In the genomic region with DNA sequence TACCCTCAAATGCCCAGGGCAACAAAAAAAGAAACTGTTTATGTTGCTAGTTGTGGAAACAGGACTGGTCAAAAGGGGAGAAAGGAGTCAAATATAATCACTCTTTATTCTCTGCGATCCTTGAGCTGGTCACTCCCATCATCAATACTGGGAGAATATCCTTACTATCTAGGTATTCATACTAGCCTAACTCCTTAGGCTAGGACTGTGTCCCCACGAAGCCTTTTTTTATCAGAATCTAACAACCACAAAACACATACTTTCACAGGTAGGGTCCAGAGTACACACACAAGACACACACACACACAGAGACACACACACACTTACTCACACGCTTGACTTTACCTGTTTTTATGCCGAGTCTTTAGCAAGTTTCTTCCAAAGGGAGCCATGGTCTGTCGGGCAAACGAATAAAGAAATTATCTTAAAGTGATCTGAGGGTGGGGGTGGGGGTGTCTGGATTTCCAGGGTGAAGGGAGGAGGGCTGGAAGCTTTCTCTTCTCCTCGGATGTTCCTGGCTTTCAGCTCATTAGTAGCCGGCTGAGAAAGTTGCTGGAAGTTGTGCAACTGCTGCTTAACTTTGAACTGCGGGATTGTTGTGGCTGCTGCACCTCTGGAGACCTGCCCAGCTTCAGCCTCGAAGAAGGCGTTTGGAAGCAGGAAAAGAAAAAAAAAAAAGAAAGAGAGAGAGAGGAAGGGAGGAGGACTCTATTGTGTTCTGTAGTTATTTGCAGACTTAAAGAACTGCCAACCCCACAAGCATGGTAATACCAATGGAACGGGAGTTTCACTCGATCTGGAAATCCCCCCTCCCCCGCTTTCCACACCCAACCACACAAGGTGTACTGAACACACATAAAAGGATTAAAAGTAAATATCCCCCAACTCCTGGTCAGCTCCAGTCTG, we compare ENCODE assay signal across 8 cellular contexts. TPM values are rescaled to one million over a fixed set of nuclear protein-coding genes. Genes with fewer than 3 reads are reported as not detected.
DNase-seq lines count a peak whose midpoint lies in the region; ATAC-seq and TF ChIP-seq lines count a peak whose summit lies in the region.

A gene (minus strand): TSS at position 600 of the 906 bp plus-strand sequence. CDS start 208 bp downstream, at position 392.

- H3K9me3 ChIP-seq in AG04450 (ENCODE audit: control insufficient read depth, insufficient read depth, low read length), result no peaks in the 10 kb centered on the region
- no peaks in the 10 kb centered on the region for H3K9me3 ChIP-seq in MG63
- no peaks in the 10 kb centered on the region for H3K9me3 ChIP-seq in mucosa of stomach (ENCODE audit: control insufficient read depth, low read length)

- H3K4me3 ChIP-seq in AG04450 (ENCODE audit: low read depth, low read length), result peak within 1 kb of the TSS; percentile 46
- H3K4me3 ChIP-seq in MG63, result peak within 1 kb of the TSS; percentile 45
- peak within 1 kb of the TSS; percentile 73 for H3K4me3 ChIP-seq in epithelial cell of proximal tubule (ENCODE audit: low read depth, low read length)
- peak within 1 kb of the TSS; percentile 48 for H3K4me3 ChIP-seq in mucosa of stomach (ENCODE audit: low read length)

- no peak within 1 kb of the TSS for H3K27ac Mint-ChIP-seq in effector memory CD8-positive, alpha-beta T cell

- no peaks in the 10 kb centered on the region for H3K36me3 ChIP-seq in MG63
- no peaks in the 10 kb centered on the region for H3K36me3 ChIP-seq in mucosa of stomach (ENCODE audit: control insufficient read depth, insufficient read depth, low read length)

- H3K9ac ChIP-seq in mucosa of stomach (ENCODE audit: low read length), result peak within 1 kb of the TSS; percentile 68

- H3K27me3 Mint-ChIP-seq in effector memory CD8-positive, alpha-beta T cell, result no peaks in the 10 kb centered on the region

- CTCF ChIA-PET in AG04450 (lab: Charles Lee), result interaction anchor here (0.7 to 1.1 kb wide), 3 partner anchors 19 to 277 kb away, joined by 3 to 5 read pairs (median 3); no protein-coding TSS in a partner anchor

- H3K9me3 Mint-ChIP-seq in effector memory CD8-positive, alpha-beta T cell, result no peaks in the 10 kb centered on the region

- no peak within 1 kb of the TSS for H3K4me3 Mint-ChIP-seq in effector memory CD8-positive, alpha-beta T cell

- no peak for ATAC-seq in effector memory CD8-positive, alpha-beta T cell (replicated peaks)
- ATAC-seq in HG03342 (IDR thresholded peaks at IDR 0.05; ENCODE audit: unreplicated experiment) (no peak), GM18870 (IDR thresholded peaks at IDR 0.05; ENCODE audit: unreplicated experiment) (no peak)

- H3K27me3 ChIP-seq in AG04450 (ENCODE audit: control insufficient read depth, insufficient read depth, low read length), result no peaks in the 10 kb centered on the region
- H3K27me3 ChIP-seq in MG63, result no peaks in the 10 kb centered on the region
- no peaks in the 10 kb centered on the region for H3K27me3 ChIP-seq in mucosa of stomach (ENCODE audit: control insufficient read depth, insufficient read depth, low read length)

- TF ChIP-seq CTCF in AG04450 (IDR thresholded peaks at IDR 0.05; ENCODE audit: low read depth, low read length), result no peak
- TF ChIP-seq CTCF in epithelial cell of proximal tubule (conservative IDR thresholded peaks at IDR 0.05; ENCODE audit: low read depth, low read length), result no peak

- no peak within 1 kb of the TSS for H3K27ac ChIP-seq in AG04450 (ENCODE audit: low read depth, low read length)

- H3K4me1 Mint-ChIP-seq in effector memory CD8-positive, alpha-beta T cell (ENCODE audit: low read depth in 2 of 2), result no peaks in the 10 kb centered on the region

- peaks cover 14% of the 10 kb centered on the region for H3K4me1 ChIP-seq in mucosa of stomach (ENCODE audit: control insufficient read depth, insufficient read depth, low read length)

- H3K36me3 Mint-ChIP-seq in effector memory CD8-positive, alpha-beta T cell (ENCODE audit: insufficient read depth), result no peaks in the 10 kb centered on the region

- DNase-seq in AG04450 (ENCODE audit: low read depth, low spot score), result peak; percentile 20
- DNase-seq in MG63, result peak; percentile 81
- DNase-seq in epithelial cell of proximal tubule (ENCODE audit: low read depth), result peak; percentile 83
- no peak for DNase-seq in foreskin melanocyte
- DNase-seq in effector memory CD8-positive, alpha-beta T cell, result no peak

- POLR2A ChIA-PET in AG04450 (lab: Yijun Ruan, JAX), result no interaction called here

RNA-seq across cellular contexts. Expression of the gene that starts here (rescaled TPM):
- polyA plus RNA-seq in AG04450 (2011; rRNA removed), result 0.06 and 0.16 TPM in 2 replicates
- polyA minus RNA-seq in AG04450 (2011; rRNA and poly(A)+ RNA removed), result 0.14 and 0.17 TPM in 2 replicates
- 0.25 and 1.2 TPM in 2 replicates for total RNA-seq in MG63 (2014; rRNA removed; shearing (Covaris generic); ENCODE audit: low replicate concordance)
- total RNA-seq in epithelial cell of proximal tubule, result 1.8 and 3.8 TPM in 2 replicates

Comparison
In these comparisons a context has a peak if more than half of its experiments do, and no peak if none do; other contexts are left out.
1. Peak in DNase-seq and H3K4me3 ChIP-seq in AG04450; RNA of the gene not detected or under 1 TPM.
2. DNase-seq: peak in MG63 (single experiment) and epithelial cell of proximal tubule (single experiment); none in foreskin melanocyte (single experiment) and effector memory CD8-positive, alpha-beta T cell (0 of 3).
3. Peak in every context shown above with its lines, with median percentiles within 50 percentile points of each other: H3K4me3 ChIP-seq.